ENCODE assay signal across 25 cellular contexts in genomic region chr9:93068956-93069355, GRCh38. TPM values are rescaled to one million over a fixed set of nuclear protein-coding genes. Genes with fewer than 3 reads are reported as not detected.
"Had no signal": no experiment of that assay in that cellular context is flagged by ENCODE, and none has a peak within 500 bp of the region (broad histone marks: within the 10 kb centered on the region; RNA-seq: fewer than 3 reads in every experiment).

No MANE protein-coding gene starts in this region.

- H3K27me3 ChIP-seq: sigmoid colon, testis, vagina had no signal

- H3K9me3 ChIP-seq: lower lobe of right lung, mucosa of descending colon, sigmoid colon, testis, vagina had no signal

- H3K36me3 Mint-ChIP-seq: brain, type B pancreatic cell had no signal

- H3K4me2 ChIP-seq: smooth muscle cell had no signal

- H3K9me3 Mint-ChIP-seq: activated T-helper 1 cell treated with anti-CD3 and anti-CD28 coated beads, Interleukin-12 subunit alpha, Interleukin-12 subunit beta, Interleukin-2, Interleukin-4 antibody, amounts not matched to agents 30 ng/mL and 10 ng/mL and 1 ng/mL, durations not matched to agents 14 hours and 24 hours and 36 hours; dendritic cell treated with granulocyte-macrophage colony-stimulating factor and Interleukin-4, amounts not matched to agents 40 ng/mL and 50 ng/mL, for 4 days; neural crest cell; stimulated activated memory B cell treated with anti-CD40 and anti-IgM and Interleukin-4, amounts not matched to agents 10 μg/mL and 1 μg/mL and 100 μg/mL, for 72 hours; type B pancreatic cell had no signal

- DNase-seq: activated gamma-delta T cell treated with Interleukin-2 at 50 U/mL for 16 hours; aorta; effector CD4-positive, alpha-beta T cell; erythroblast; foreskin keratinocyte; kidney; lower lobe of right lung; mesendoderm; mucosa of descending colon; retina; sigmoid colon; stimulated activated CD4-positive, alpha-beta T cell treated with anti-CD3 and anti-CD28 coated beads, Interleukin-15, amount 100 ng/mL, for 24 hours; SW 1271; testis had no signal

- H3K4me3 ChIP-seq: lower lobe of right lung, mucosa of descending colon, sigmoid colon, smooth muscle cell, testis, vagina had no signal

- H3K4me1 Mint-ChIP-seq: neural crest cell had no signal

- H3K4me3 Mint-ChIP-seq: activated T-helper 1 cell treated with anti-CD3 and anti-CD28 coated beads, Interleukin-12 subunit alpha, Interleukin-12 subunit beta, Interleukin-2, Interleukin-4 antibody, amounts not matched to agents 30 ng/mL and 10 ng/mL and 1 ng/mL, durations not matched to agents 14 hours and 24 hours and 36 hours; brain; dendritic cell treated with granulocyte-macrophage colony-stimulating factor and Interleukin-4, amounts not matched to agents 40 ng/mL and 50 ng/mL, for 4 days; neural crest cell; stimulated activated memory B cell treated with anti-CD40 and anti-IgM and Interleukin-4, amounts not matched to agents 10 μg/mL and 1 μg/mL and 100 μg/mL, for 72 hours; type B pancreatic cell had no signal

- H3K27ac Mint-ChIP-seq: activated T-helper 1 cell treated with anti-CD3 and anti-CD28 coated beads, Interleukin-12 subunit alpha, Interleukin-12 subunit beta, Interleukin-2, Interleukin-4 antibody, amounts not matched to agents 30 ng/mL and 10 ng/mL and 1 ng/mL, durations not matched to agents 14 hours and 24 hours and 36 hours; brain; dendritic cell treated with granulocyte-macrophage colony-stimulating factor and Interleukin-4, amounts not matched to agents 40 ng/mL and 50 ng/mL, for 4 days; progenitor cell of endocrine pancreas; stimulated activated memory B cell treated with anti-CD40 and anti-IgM and Interleukin-4, amounts not matched to agents 10 μg/mL and 1 μg/mL and 100 μg/mL, for 72 hours; type B pancreatic cell had no signal

- ATAC-seq: foreskin keratinocyte; lower lobe of right lung; mucosa of descending colon; stimulated activated memory B cell treated with anti-CD40 and anti-IgM and Interleukin-4, amounts not matched to agents 10 μg/mL and 1 μg/mL and 100 μg/mL, for 72 hours had no signal

- H3K36me3 ChIP-seq: lower lobe of right lung, sigmoid colon, vagina had no signal

- H3K4me1 ChIP-seq: foreskin keratinocyte had no signal

- H3K27me3 Mint-ChIP-seq: dendritic cell treated with granulocyte-macrophage colony-stimulating factor and Interleukin-4, amounts not matched to agents 40 ng/mL and 50 ng/mL, for 4 days; stimulated activated memory B cell treated with anti-CD40 and anti-IgM and Interleukin-4, amounts not matched to agents 10 μg/mL and 1 μg/mL and 100 μg/mL, for 72 hours; type B pancreatic cell had no signal

- H3K27ac ChIP-seq: foreskin keratinocyte, lower lobe of right lung, sigmoid colon, testis, vagina had no signal

RNA-seq across cellular contexts. Expression of gene SUSD3, which starts 10.5 kb away (rescaled TPM):
- total RNA-seq: chondrocyte, glomerular endothelial cell, neural crest cell, smooth muscle cell had no signal
